In the genomic region with DNA sequence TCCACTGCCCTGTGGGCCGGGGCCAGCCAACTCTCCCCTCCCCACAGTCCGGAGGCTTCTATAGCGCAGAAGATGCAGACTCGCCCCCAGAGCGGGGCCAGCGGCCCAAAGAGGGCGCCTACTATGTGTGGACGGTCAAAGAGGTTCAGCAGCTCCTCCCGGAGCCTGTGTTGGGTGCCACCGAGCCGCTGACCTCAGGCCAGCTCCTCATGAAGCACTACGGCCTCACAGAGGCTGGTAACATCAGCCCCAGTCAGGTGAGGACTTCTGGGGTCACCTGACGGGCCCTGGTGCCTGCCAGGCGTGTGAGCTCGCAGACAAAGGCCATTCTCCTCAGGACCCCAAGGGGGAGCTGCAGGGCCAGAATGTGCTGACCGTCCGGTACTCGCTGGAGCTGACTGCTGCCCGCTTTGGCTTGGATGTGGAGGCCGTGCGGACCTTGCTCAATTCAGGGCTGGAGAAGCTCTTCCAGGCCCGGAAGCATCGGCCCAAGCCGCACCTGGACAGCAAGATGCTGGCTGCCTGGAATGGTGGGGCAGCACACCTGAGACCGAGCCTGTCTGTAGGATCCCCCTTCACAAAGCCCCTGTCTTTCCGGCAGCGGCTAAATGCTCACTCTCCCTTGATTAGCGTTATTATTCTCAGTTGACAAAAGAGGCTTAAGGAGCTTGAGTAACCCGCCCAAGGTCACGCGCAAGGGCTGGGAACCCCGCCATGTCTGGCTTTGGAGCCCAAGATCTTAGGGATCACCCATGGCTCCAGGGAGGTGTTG, we compare ENCODE assay signal across 9 cellular contexts. TPM values are rescaled to one million over a fixed set of nuclear protein-coding genes. Genes with fewer than 3 reads are reported as not detected.
DNase-seq lines count a peak whose midpoint lies in the region; ATAC-seq and TF ChIP-seq lines count a peak whose summit lies in the region.
"Had no signal": no experiment of that assay in that cellular context is flagged by ENCODE, and none has a peak within 500 bp of the region (broad histone marks: within the 10 kb centered on the region; RNA-seq: fewer than 3 reads in every experiment).

No MANE protein-coding gene starts in this region.

- peak; percentile 96 for DNase-seq in DMS53 (lab: John Stamatoyannopoulos, UW)
- peak; percentile 63 for DNase-seq in T1000 (lab: John Stamatoyannopoulos, UW)
- DNase-seq in pons (ENCODE audit: low spot score) = peak; percentile 81
- DNase-seq in T-helper 1 cell = no peak

- no peak overlapping the region for H2AFZ ChIP-seq in Loucy (ENCODE audit: low read length)

- WGBS in gastroesophageal sphincter (ENCODE audit: low coverage in 1 of 2), 2 donors = 100% methylated on average over 1 of the region's 32 CpGs; no CpG with 5 or more reads in 1 of the 2 donors

- H4K20me1 ChIP-seq in Loucy (ENCODE audit: insufficient read depth, low read length, poor library complexity, severe bottlenecking) = no peaks in the 10 kb centered on the region

- ATAC-seq in gastroesophageal sphincter (peak; percentile 78), HG03439 (IDR thresholded peaks at IDR 0.05; ENCODE audit: unreplicated experiment) (no peak), HG02870 (IDR thresholded peaks at IDR 0.05; ENCODE audit: unreplicated experiment) (no peak)

- H3K27ac ChIP-seq in gastroesophageal sphincter = peak overlapping the region in 1 of 4 donors; percentile 27
- H3K27ac ChIP-seq: SJSA1 had no signal

- no peak overlapping the region for H3K4me3 ChIP-seq in Loucy (ENCODE audit: low read length, poor library complexity, severe bottlenecking)
- no peak overlapping the region for H3K4me3 ChIP-seq in gastroesophageal sphincter
- H3K4me3 ChIP-seq: SJSA1 had no signal

- no peak for TF ChIP-seq EP300 in gastroesophageal sphincter (IDR thresholded peaks at IDR 0.05)

- no peaks in the 10 kb centered on the region for H3F3A ChIP-seq in Loucy (ENCODE audit: low read depth)

- TF ChIP-seq CTCF in Loucy (conservative IDR thresholded peaks at IDR 0.05; ENCODE audit: low read length) = peak; percentile 67
- peak in 3 of 4 experiments; percentile 84 to 90 (median 89) for TF ChIP-seq CTCF in gastroesophageal sphincter (IDR thresholded peaks at IDR 0.05)

- H3K79me2 ChIP-seq in Loucy (ENCODE audit: insufficient read depth, low read length) = peaks cover 16% of the 10 kb centered on the region

- no peaks in the 10 kb centered on the region for H3K9me3 ChIP-seq in Loucy (ENCODE audit: insufficient read depth, low read depth, low read length)
- H3K9me3 ChIP-seq in gastroesophageal sphincter = no peaks in the 10 kb centered on the region
- H3K9me3 ChIP-seq: SJSA1 had no signal

- H3K9ac ChIP-seq in Loucy (ENCODE audit: low read depth, low read length, poor library complexity, severe bottlenecking) = no peak overlapping the region

- H3K36me3 ChIP-seq in Loucy (ENCODE audit: insufficient read depth, low read length) (no peaks in the 10 kb centered on the region), gastroesophageal sphincter (peaks cover 0 to 73% of the 10 kb centered on the region in 2 donors)

- H3K4me1 ChIP-seq in Loucy (ENCODE audit: insufficient read depth, low read length, poor library complexity, severe bottlenecking) (peaks cover 13% of the 10 kb centered on the region), gastroesophageal sphincter (peaks cover 0 to 34% (median 13%) of the 10 kb centered on the region in 3 donors)

- H3K27me3 ChIP-seq in Loucy (ENCODE audit: insufficient read depth, low read length, poor library complexity, severe bottlenecking) = no peaks in the 10 kb centered on the region
- H3K27me3 ChIP-seq in gastroesophageal sphincter = peaks cover 4% of the 10 kb centered on the region
- H3K27me3 ChIP-seq: SJSA1 had no signal

- TF ChIP-seq POLR2A in gastroesophageal sphincter (IDR thresholded peaks at IDR 0.05) = no peak

- H3K4me2 ChIP-seq in Loucy (ENCODE audit: low read depth, low read length, poor library complexity, severe bottlenecking) = no peak overlapping the region

- H3K9me2 ChIP-seq in Loucy (replicated peaks; ENCODE audit: low read depth, low read length) = no peaks in the 10 kb centered on the region

RNA-seq across cellular contexts. Expression of a gene that starts 3.9 kb away (rescaled TPM):
- total RNA-seq in gastroesophageal sphincter = 10 to 100 TPM; 45.0 to 75.3 (median 59.8) TPM

RNA-seq across cellular contexts. Expression of a gene that starts 9.7 kb away (rescaled TPM):
- under 1 TPM in 3 of 4 donors, not detected in 1; 0.15 to 0.94 (median 0.16) TPM for total RNA-seq in gastroesophageal sphincter

RNA-seq across cellular contexts. Expression of a gene that starts 18.3 kb away (rescaled TPM):
- total RNA-seq in gastroesophageal sphincter = 1 to 10 TPM in 1 of 4 donors, not detected in 3; 7.3 TPM

RNA-seq across cellular contexts. Expression of a gene that starts 42.6 kb away (rescaled TPM):
- under 1 TPM in 2 of 4 donors, not detected in 2; 0.27 to 0.31 TPM for total RNA-seq in gastroesophageal sphincter
- total RNA-seq: SJSA1 had no signal

Comparison
In these comparisons a context has a peak if more than half of its experiments do, and no peak if none do; other contexts are left out.
1. DNase-seq: peak in DMS53 (single experiment), T1000 (single experiment) and pons (single experiment); none in T-helper 1 cell (0 of 5).